17 cellular contexts compared by ENCODE assay signal in the genomic region with DNA sequence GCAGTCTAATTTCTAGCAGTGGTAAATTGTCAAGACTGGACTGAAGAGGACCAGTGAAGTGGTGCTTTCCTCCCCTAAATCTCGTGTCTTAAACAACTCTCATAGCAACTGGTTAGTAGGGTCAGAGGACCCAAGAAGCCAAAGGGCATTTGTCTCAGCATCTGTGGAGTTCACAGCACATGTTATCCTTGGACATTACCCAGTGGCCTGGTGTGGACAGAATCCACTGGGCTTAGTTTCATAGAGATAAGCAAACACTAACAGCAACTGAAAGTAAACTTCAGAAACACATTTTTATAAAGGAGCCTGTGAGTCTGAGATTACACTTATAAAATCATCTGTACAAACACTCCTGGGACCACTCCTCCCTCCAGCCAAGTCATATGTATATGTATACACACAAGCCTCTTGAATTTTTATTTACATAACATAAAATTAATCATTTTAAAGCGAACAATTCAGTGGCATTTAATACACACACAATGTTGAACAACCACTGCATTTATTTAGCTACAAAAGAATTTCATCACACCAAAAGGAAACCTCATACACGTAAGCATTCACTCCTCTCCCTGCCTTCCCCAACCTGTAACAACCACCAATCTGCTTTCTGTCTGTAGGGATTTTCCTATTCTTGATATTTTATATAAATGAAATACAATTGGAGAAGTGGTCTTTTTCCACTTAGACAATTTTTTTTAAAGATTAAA.
DNase-seq lines count a peak whose midpoint lies in the region; TF ChIP-seq lines count a peak whose summit lies in the region.
"Had no signal": no experiment of that assay in that cellular context is flagged by ENCODE, and none has a peak within 500 bp of the region (broad histone marks: within the 10 kb centered on the region; RNA-seq: fewer than 3 reads in every experiment).

No MANE protein-coding gene starts in this region.

- TF ChIP-seq CTCF in fibroblast of the aortic adventitia (IDR thresholded peaks at IDR 0.05; ENCODE audit: insufficient read depth, low read length) (no peak), dorsolateral prefrontal cortex (IDR thresholded peaks at IDR 0.05 in 54 of 56, conservative IDR thresholded peaks at IDR 0.05 in 2 of 56; ENCODE audit: low read depth in 1 of 56, partially characterized antibody in 56 of 56) (no peak)

- peak; percentile 51 for DNase-seq in DMS53 treated with DMSO at 0.1 percent for 48 hours (lab: John Stamatoyannopoulos, UW; ENCODE audit: unreplicated experiment)
- DNase-seq in NCI-H69 (lab: John Stamatoyannopoulos, UW) = peak; percentile 39
- peak; percentile 80 for DNase-seq in fibroblast of the aortic adventitia (ENCODE audit: low read depth)
- peak; percentile 2 for DNase-seq in myocyte (ENCODE audit: low read depth)
- no peak for DNase-seq in dorsolateral prefrontal cortex
- DNase-seq in ecto neural progenitor cell (ENCODE audit: low spot score) = no peak
- no peak for DNase-seq in NAMALWA (ENCODE audit: low spot score)
- no peak for DNase-seq in COLO829 (ENCODE audit: low spot score)
- DNase-seq: activated CD8-positive, alpha-beta T cell treated with anti-CD3 and anti-CD28 coated beads, Interleukin-2, amount 10 ng/mL, durations not matched to agents 7 days and 5 days; activated naive CD4-positive, alpha-beta T cell treated with anti-CD3 and anti-CD28 coated beads, Interleukin-2, amount 10 ng/mL, durations not matched to agents 7 days and 5 days; BE2C; DMS79; HFFc6; Karpas-422 had no signal

- peaks cover 0 to 6% (median 0%) of the 10 kb centered on the region in 45 donors for H3K27me3 ChIP-seq in dorsolateral prefrontal cortex
- H3K27me3 ChIP-seq: BE2C, tibial nerve had no signal

- H3K4me3 ChIP-seq in fibroblast of the aortic adventitia (ENCODE audit: low read depth, low read length) (no peak overlapping the region), dorsolateral prefrontal cortex (no peak overlapping the region)
- H3K4me3 ChIP-seq: SK-N-MC, tibial nerve had no signal

- H3K27ac ChIP-seq in dorsolateral prefrontal cortex = no peak overlapping the region
- H3K27ac ChIP-seq: epithelial cell of prostate, SK-N-MC, tibial nerve had no signal

- intact Hi-C loops in dorsolateral prefrontal cortex (cut with DNase I) = no loop called here

Comparison
In these comparisons a context has a peak if more than half of its experiments do, and no peak if none do; other contexts are left out.
1. DNase-seq: peak in DMS53 treated with DMSO at 0.1 percent for 48 hours (single experiment), NCI-H69 (single experiment), fibroblast of the aortic adventitia (single experiment) and myocyte (single experiment); none in dorsolateral prefrontal cortex (0 of 10), ecto neural progenitor cell (single experiment), NAMALWA (single experiment) and COLO829 (single experiment).